ENCODE assay signal across 10 cellular contexts in the genomic region with DNA sequence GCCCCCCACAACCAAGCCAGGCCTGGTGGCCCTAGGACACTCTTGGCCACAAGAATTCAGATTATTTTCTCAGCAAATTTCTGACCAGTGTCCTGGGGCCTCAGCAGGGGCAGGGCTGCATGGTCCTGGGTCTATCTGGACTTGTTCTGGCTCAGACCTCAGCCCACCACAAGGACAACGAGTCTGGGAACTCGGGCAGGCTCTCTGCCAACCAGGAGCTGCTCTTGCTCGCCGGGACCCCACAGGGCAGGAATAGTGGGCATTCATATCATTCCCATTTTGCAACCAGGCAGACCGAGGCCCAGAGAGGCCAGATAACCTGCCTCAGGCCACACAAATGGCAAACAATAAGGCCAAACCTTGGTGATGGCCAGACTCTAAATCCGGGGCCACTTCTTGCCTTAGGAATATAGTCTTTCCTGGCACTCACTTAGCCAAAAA.
A peak's percentile ranks its signal among the peaks of the same experiment; 100 is the strongest.
DNase-seq lines count a peak whose midpoint lies in the region; ATAC-seq and TF ChIP-seq lines count a peak whose summit lies in the region.
"Had no signal": no experiment of that assay in that cellular context is flagged by ENCODE, and none has a peak within 500 bp of the region (broad histone marks: within the 10 kb centered on the region; RNA-seq: fewer than 3 reads in every experiment).

No MANE protein-coding gene starts in this region.

- no CpG with 5 or more reads among the region's 6 CpGs for WGBS in SK-N-SH (ENCODE audit: low lambda C conversion rate)
- WGBS in suprapubic skin: 0% methylated on average over 1 of the region's 6 CpGs

- TF ChIP-seq RAD21 in SK-N-SH (IDR thresholded peaks at IDR 0.05; ENCODE audit: low read length): no peak

- in situ Hi-C loops in astrocyte of the cerebellum (cut with HindIII; ENCODE audit: low sequenced_read_pairs): no loop called here
- in situ Hi-C loops in brain microvascular endothelial cell (cut with HindIII; ENCODE audit: low pct_ligation_motif_present, low sequenced_read_pairs): no loop called here

- no peak for TF ChIP-seq EP300 in SK-N-SH (IDR thresholded peaks at IDR 0.05; ENCODE audit: borderline replicate concordance in 1 of 2, low read depth in 1 of 2, low read length in 1 of 2)
- no peak for TF ChIP-seq EP300 in suprapubic skin (IDR thresholded peaks at IDR 0.05)

- H3K9me2 ChIP-seq in SK-N-SH: no peaks in the 10 kb centered on the region

- peak overlapping the region; percentile 94 to 100 for H3K27ac ChIP-seq in SK-N-SH (ENCODE audit: low read depth in 2 of 2, low read length in 1 of 2)
- peak overlapping the region; percentile 99 for H3K27ac ChIP-seq in layer of hippocampus (ENCODE audit: low read depth, low read length)
- H3K27ac ChIP-seq in suprapubic skin: peak overlapping the region; percentile 98
- H3K27ac ChIP-seq in brain microvascular endothelial cell: no peak overlapping the region
- H3K27ac ChIP-seq: cardiac muscle cell had no signal

- no peak for ATAC-seq in SK-N-SH treated with all-trans-retinoic acid at 6 μM for 48 hours

- no peaks in the 10 kb centered on the region for H4K20me1 ChIP-seq in SK-N-SH (ENCODE audit: insufficient read depth)

- TF ChIP-seq CTCF in SK-N-SH (IDR thresholded peaks at IDR 0.05) (no peak), astrocyte of the cerebellum (IDR thresholded peaks at IDR 0.05; ENCODE audit: low read depth, low read length, missing control alignments) (no peak), suprapubic skin (IDR thresholded peaks at IDR 0.05) (no peak), brain microvascular endothelial cell (IDR thresholded peaks at IDR 0.05; ENCODE audit: low read depth, low read length, missing control alignments) (no peak)

- H3K9me3 ChIP-seq in SK-N-SH: no peaks in the 10 kb centered on the region
- no peaks in the 10 kb centered on the region for H3K9me3 ChIP-seq in suprapubic skin

- H3K4me1 ChIP-seq in SK-N-SH (ENCODE audit: control insufficient read depth in 1 of 2, insufficient read depth in 2 of 2, low read depth in 1 of 2, low read length in 1 of 2) (peaks cover 35 to 49% of the 10 kb centered on the region in 2 experiments), suprapubic skin (peaks cover 95% of the 10 kb centered on the region)

- H2AFZ ChIP-seq in SK-N-SH (ENCODE audit: low read depth): no peak overlapping the region; the same call in 1 of the 2 replicates

- H3K4me3 ChIP-seq in SK-N-SH (ENCODE audit: low read depth in 2 of 2, low read length in 1 of 2): peak overlapping the region; percentile 67; a peak in 3 of 4 replicates
- peak overlapping the region; percentile 46 for H3K4me3 ChIP-seq in astrocyte of the cerebellum (ENCODE audit: low read depth, low read length)
- peak overlapping the region; percentile 83 for H3K4me3 ChIP-seq in suprapubic skin
- no peak overlapping the region for H3K4me3 ChIP-seq in brain microvascular endothelial cell (ENCODE audit: low read depth, low read length)
- H3K4me3 ChIP-seq: cardiac muscle cell had no signal

- DNase-seq in SK-N-SH (no peak), astrocyte of the cerebellum (ENCODE audit: low read depth) (no peak), suprapubic skin (ENCODE audit: low spot score in 2 of 2) (peak; percentile 69 to 77), brain microvascular endothelial cell (no peak), NCI-H2171 (lab: John Stamatoyannopoulos, UW) (no peak)
- no peak for DNase-seq in stimulated activated CD4-positive, alpha-beta T cell treated with anti-CD3 and anti-CD28 coated beads, Interleukin-15, amount 100 ng/mL, for 24 hours
- DNase-seq: stimulated activated CD4-positive, alpha-beta T cell treated with anti-CD3 and anti-CD28 coated beads, Interleukin-4, amount 100 ng/mL, for 24 hours had no signal

- TF ChIP-seq POLR2A in suprapubic skin (IDR thresholded peaks at IDR 0.05): no peak

- POLR2A ChIA-PET in SK-N-SH (lab: Yijun Ruan, JAX): interaction anchor here (1.3 to 8.1 kb wide), 10 partner anchors 12 to 189 kb away, joined by 3 to 63 read pairs (median 11); no protein-coding TSS in a partner anchor

- H3K27me3 ChIP-seq in SK-N-SH (ENCODE audit: insufficient read depth) (no peaks in the 10 kb centered on the region), layer of hippocampus (ENCODE audit: control insufficient read depth, insufficient read depth, low read length) (no peaks in the 10 kb centered on the region), suprapubic skin (no peaks in the 10 kb centered on the region), brain microvascular endothelial cell (replicated peaks) (no peaks in the 10 kb centered on the region)

- H3K9ac ChIP-seq in SK-N-SH: peak overlapping the region; percentile 97

- H3K79me2 ChIP-seq in SK-N-SH (ENCODE audit: insufficient read depth): peaks cover 54% of the 10 kb centered on the region

- peak overlapping the region; percentile 98; the same call in 1 of the 2 replicates for H3K4me2 ChIP-seq in SK-N-SH

- H3K36me3 ChIP-seq in SK-N-SH (replicated peaks in 1 of 2; ENCODE audit: control insufficient read depth in 1 of 2, insufficient read depth in 2 of 2, low read length in 1 of 2): no peaks in the 10 kb centered on the region
- no peaks in the 10 kb centered on the region for H3K36me3 ChIP-seq in suprapubic skin
- no peaks in the 10 kb centered on the region for H3K36me3 ChIP-seq in brain microvascular endothelial cell (replicated peaks)
- H3K36me3 ChIP-seq: cardiac muscle cell had no signal

- CTCF ChIA-PET in SK-N-SH (lab: Yijun Ruan, JAX): interaction anchor here (0.6 to 10.4 kb wide), 13 partner anchors 10 to 226 kb away, joined by 3 to 76 read pairs (median 3); no protein-coding TSS in a partner anchor

- peaks cover 35% of the 10 kb centered on the region for H3F3A ChIP-seq in SK-N-SH (replicated peaks; ENCODE audit: insufficient read depth)

TF ChIP-seq in SK-N-SH, 30 proteins besides CTCF, POLR2A, EP300 and RAD21 (continues in another document):
- no peak for TF ChIP-seq FOXM1 (IDR thresholded peaks at IDR 0.05; ENCODE audit: low read depth)
- TF ChIP-seq, protein P1, sequence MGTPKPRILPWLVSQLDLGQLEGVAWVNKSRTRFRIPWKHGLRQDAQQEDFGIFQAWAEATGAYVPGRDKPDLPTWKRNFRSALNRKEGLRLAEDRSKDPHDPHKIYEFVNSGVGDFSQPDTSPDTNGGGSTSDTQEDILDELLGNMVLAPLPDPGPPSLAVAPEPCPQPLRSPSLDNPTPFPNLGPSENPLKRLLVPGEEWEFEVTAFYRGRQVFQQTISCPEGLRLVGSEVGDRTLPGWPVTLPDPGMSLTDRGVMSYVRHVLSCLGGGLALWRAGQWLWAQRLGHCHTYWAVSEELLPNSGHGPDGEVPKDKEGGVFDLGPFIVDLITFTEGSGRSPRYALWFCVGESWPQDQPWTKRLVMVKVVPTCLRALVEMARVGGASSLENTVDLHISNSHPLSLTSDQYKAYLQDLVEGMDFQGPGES (IDR thresholded peaks at IDR 0.05; ENCODE audit: low read depth, low read length): no peak
- no peak for TF ChIP-seq CHD2 (IDR thresholded peaks at IDR 0.05; ENCODE audit: low read length, partially characterized antibody)
- TF ChIP-seq FOXJ3 (CRISPR knock-in tag; IDR thresholded peaks at IDR 0.05): no peak
- no peak for TF ChIP-seq TEAD4 (IDR thresholded peaks at IDR 0.05; ENCODE audit: borderline replicate concordance, insufficient read depth)
- no peak for TF ChIP-seq ELF1 (IDR thresholded peaks at IDR 0.05)
- TF ChIP-seq NRF1 (IDR thresholded peaks at IDR 0.05; ENCODE audit: low read depth, low read length): no peak
- TF ChIP-seq GABPA (IDR thresholded peaks at IDR 0.05; ENCODE audit: low read depth): no peak

TF ChIP-seq in SK-N-SH treated with all-trans-retinoic acid at 6 μM for 48 hours, 23 proteins besides CTCF, POLR2A, EP300 and RAD21:
- TF ChIP-seq ESRRG (CRISPR knock-in tag; IDR thresholded peaks at IDR 0.05) (no peak), ZNF565 (CRISPR knock-in tag; conservative IDR thresholded peaks at IDR 0.05; ENCODE audit: low read depth) (no peak), TCF4 (CRISPR knock-in tag; IDR thresholded peaks at IDR 0.05; ENCODE audit: borderline replicate concordance) (no peak), ZFP3 (CRISPR knock-in tag; IDR thresholded peaks at IDR 0.05) (no peak), RARB (CRISPR knock-in tag; IDR thresholded peaks at IDR 0.05) (no peak), OSR1 (CRISPR knock-in tag; IDR thresholded peaks at IDR 0.05) (no peak), TOX (CRISPR knock-in tag; IDR thresholded peaks at IDR 0.05; ENCODE audit: borderline replicate concordance) (no peak), ZNF70 (CRISPR knock-in tag; IDR thresholded peaks at IDR 0.05) (no peak), ZFP30 (CRISPR knock-in tag; IDR thresholded peaks at IDR 0.05) (no peak), ISL1 (CRISPR knock-in tag; IDR thresholded peaks at IDR 0.05) (no peak), BACH2 (CRISPR knock-in tag; IDR thresholded peaks at IDR 0.05; ENCODE audit: borderline replicate concordance) (no peak), GLIS3 (CRISPR knock-in tag; IDR thresholded peaks at IDR 0.05) (no peak)
- TF ChIP-seq, protein P2, sequence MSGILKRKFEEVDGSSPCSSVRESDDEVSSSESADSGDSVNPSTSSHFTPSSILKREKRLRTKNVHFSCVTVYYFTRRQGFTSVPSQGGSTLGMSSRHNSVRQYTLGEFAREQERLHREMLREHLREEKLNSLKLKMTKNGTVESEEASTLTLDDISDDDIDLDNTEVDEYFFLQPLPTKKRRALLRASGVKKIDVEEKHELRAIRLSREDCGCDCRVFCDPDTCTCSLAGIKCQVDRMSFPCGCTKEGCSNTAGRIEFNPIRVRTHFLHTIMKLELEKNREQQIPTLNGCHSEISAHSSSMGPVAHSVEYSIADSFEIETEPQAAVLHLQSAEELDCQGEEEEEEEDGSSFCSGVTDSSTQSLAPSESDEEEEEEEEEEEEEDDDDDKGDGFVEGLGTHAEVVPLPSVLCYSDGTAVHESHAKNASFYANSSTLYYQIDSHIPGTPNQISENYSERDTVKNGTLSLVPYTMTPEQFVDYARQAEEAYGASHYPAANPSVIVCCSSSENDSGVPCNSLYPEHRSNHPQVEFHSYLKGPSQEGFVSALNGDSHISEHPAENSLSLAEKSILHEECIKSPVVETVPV (CRISPR knock-in tag; IDR thresholded peaks at IDR 0.05): no peak
- TF ChIP-seq, protein P3, sequence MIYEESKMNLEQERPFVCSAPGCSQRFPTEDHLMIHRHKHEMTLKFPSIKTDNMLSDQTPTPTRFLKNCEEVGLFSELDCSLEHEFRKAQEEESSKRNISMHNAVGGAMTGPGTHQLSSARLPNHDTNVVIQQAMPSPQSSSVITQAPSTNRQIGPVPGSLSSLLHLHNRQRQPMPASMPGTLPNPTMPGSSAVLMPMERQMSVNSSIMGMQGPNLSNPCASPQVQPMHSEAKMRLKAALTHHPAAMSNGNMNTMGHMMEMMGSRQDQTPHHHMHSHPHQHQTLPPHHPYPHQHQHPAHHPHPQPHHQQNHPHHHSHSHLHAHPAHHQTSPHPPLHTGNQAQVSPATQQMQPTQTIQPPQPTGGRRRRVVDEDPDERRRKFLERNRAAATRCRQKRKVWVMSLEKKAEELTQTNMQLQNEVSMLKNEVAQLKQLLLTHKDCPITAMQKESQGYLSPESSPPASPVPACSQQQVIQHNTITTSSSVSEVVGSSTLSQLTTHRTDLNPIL (CRISPR knock-in tag; IDR thresholded peaks at IDR 0.05; ENCODE audit: low read depth): no peak

Comparison
In these comparisons a context has a peak if more than half of its experiments do, and no peak if none do; other contexts are left out.
1. DNase-seq: peak in suprapubic skin (2 of 2); none in SK-N-SH (single experiment), astrocyte of the cerebellum (single experiment), brain microvascular endothelial cell (single experiment), stimulated activated CD4-positive, alpha-beta T cell treated with anti-CD3 and anti-CD28 coated beads, Interleukin-15, amount 100 ng/mL, for 24 hours (single experiment) and NCI-H2171 (single experiment).